ENCODE assay signal across 8 cellular contexts in the genomic region with DNA sequence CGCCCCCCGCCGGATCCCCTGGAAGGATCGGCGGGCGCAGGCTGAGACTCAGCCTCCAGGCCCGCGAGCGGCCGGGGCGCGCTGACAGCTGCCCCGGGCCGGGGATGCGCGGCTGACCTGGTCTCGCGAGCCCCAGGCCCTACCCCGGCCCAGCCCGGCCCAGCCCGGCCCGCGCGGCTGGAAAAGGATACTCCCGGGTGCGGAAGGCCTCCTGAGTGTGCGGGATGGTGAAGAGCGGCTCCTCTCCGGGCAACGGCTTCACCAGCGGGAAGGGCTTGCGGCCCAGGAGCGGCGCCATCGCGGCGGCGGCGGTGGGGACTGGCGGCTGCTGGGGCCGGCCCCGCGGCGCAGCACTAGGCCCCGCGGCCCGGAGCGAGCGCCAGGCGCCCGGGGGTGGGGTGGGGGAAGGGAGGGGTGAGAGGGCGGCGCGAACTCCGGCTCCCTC. TPM values are rescaled to one million over a fixed set of nuclear protein-coding genes. Genes with fewer than 3 reads are reported as not detected.
DNase-seq lines count a peak whose midpoint lies in the region; ATAC-seq, FAIRE-seq and TF ChIP-seq lines count a peak whose summit lies in the region.

No MANE protein-coding gene starts in this region.

- H3K4me3 Mint-ChIP-seq in memory B cell = peak overlapping the region; percentile 95

- H3K9me3 ChIP-seq in duodenal mucosa (ENCODE audit: control insufficient read depth in 1 of 2, low read length in 2 of 2) = no peaks in the 10 kb centered on the region
- H3K9me3 ChIP-seq in thoracic aorta = no peaks in the 10 kb centered on the region

- no peaks in the 10 kb centered on the region for H3K9me3 Mint-ChIP-seq in memory B cell

- H3K4me1 Mint-ChIP-seq in memory B cell = peaks cover 35% of the 10 kb centered on the region

- H3K27ac ChIP-seq in duodenal mucosa (ENCODE audit: low read depth, low read length) (peak overlapping the region; percentile 92), thoracic aorta (peak overlapping the region; percentile 87 to 90)

- DNase-seq in D721Med (ENCODE audit: insufficient read length, low spot score) (peak; percentile 49), RPMI8226 (peak; percentile 86), memory B cell (ENCODE audit: low spot score in 2 of 2) (peak in 1 of 2 donors; percentile 5), thoracic aorta (ENCODE audit: low spot score) (no peak)
- no peak for DNase-seq in effector CD4-positive, alpha-beta T cell

- H3K36me3 ChIP-seq in duodenal mucosa (ENCODE audit: control insufficient read depth in 1 of 2, insufficient read depth in 2 of 2, low read length in 2 of 2) (peaks cover 0 to 3% of the 10 kb centered on the region in 2 donors), thoracic aorta (no peaks in the 10 kb centered on the region)

- ATAC-seq in GM19035 (IDR thresholded peaks at IDR 0.05; ENCODE audit: unreplicated experiment) = peak; percentile 48
- ATAC-seq in HG03103 (IDR thresholded peaks at IDR 0.05; ENCODE audit: low read depth, unreplicated experiment) = peak; percentile 33
- ATAC-seq in memory B cell (ENCODE audit: low read depth) = peak; percentile 31
- peak; percentile 69 for ATAC-seq in thoracic aorta (ENCODE audit: insufficient number of reproducible peaks, low FRiP score, low read depth)

- peak overlapping the region; percentile 97 for H3K27ac Mint-ChIP-seq in memory B cell

- TF ChIP-seq CTCF in D721Med (IDR thresholded peaks at IDR 0.05; ENCODE audit: insufficient read depth, missing control alignments) (no peak), thoracic aorta (IDR thresholded peaks at IDR 0.05) (no peak)

- H3K9ac ChIP-seq in duodenal mucosa (ENCODE audit: low read depth in 1 of 2, low read length in 2 of 2) = peak overlapping the region; percentile 61 to 74

- H3K4me3 ChIP-seq in duodenal mucosa (ENCODE audit: low read depth in 1 of 2, low read length in 2 of 2) = peak overlapping the region; percentile 82 to 91
- peak overlapping the region; percentile 92 for H3K4me3 ChIP-seq in thoracic aorta

- no peaks in the 10 kb centered on the region for H3K27me3 ChIP-seq in duodenal mucosa (ENCODE audit: control insufficient read depth in 1 of 2, insufficient read depth in 2 of 2, low read length in 2 of 2)
- no peaks in the 10 kb centered on the region for H3K27me3 ChIP-seq in thoracic aorta (replicated peaks; ENCODE audit: insufficient read depth)

- no peaks in the 10 kb centered on the region for H3K27me3 Mint-ChIP-seq in memory B cell

- peaks cover 12% of the 10 kb centered on the region for H3K36me3 Mint-ChIP-seq in memory B cell

- FAIRE-seq in D721Med (lab: Jason Lieb, UNC) = no peak

- H3K4me1 ChIP-seq in duodenal mucosa (ENCODE audit: control insufficient read depth in 1 of 2, insufficient read depth in 2 of 2, low read length in 2 of 2) (peaks cover 24% of the 10 kb centered on the region in 2 donors), thoracic aorta (ENCODE audit: control insufficient read depth in 1 of 2, low read depth in 2 of 2) (peaks cover 21 to 48% of the 10 kb centered on the region in 2 donors)

RNA-seq across cellular contexts. Expression of gene BAZ1B, which starts 0.4 kb away (rescaled TPM):
- total RNA-seq in thoracic aorta = 10 to 100 TPM; 43.9 to 65.3 TPM

RNA-seq across cellular contexts. Expression of gene BCL7B, which starts 35.8 kb away (rescaled TPM):
- 100 to 1,000 TPM in 1 of 2 donors, 10 to 100 TPM in 1; 99.8 to 129 TPM for total RNA-seq in thoracic aorta

RNA-seq across cellular contexts. Expression of gene TBL2, which starts 56.7 kb away (rescaled TPM):
- 10 to 100 TPM; 17.1 to 31.7 TPM for total RNA-seq in thoracic aorta

Comparison
In these comparisons a context has a peak if more than half of its experiments do, and no peak if none do; other contexts are left out.
1. DNase-seq: peak in D721Med (single experiment) and RPMI8226 (single experiment); none in thoracic aorta (single experiment) and effector CD4-positive, alpha-beta T cell (single experiment).
2. Peak in every context shown above with its lines, with median percentiles within 50 percentile points of each other: ATAC-seq.